8 cellular contexts compared by ENCODE assay signal in genomic region chr19:58451358-58452101, GRCh38. TPM values are rescaled to one million over a fixed set of nuclear protein-coding genes. Genes with fewer than 3 reads are reported as not detected.
DNase-seq lines count a peak whose midpoint lies in the region; ATAC-seq and TF ChIP-seq lines count a peak whose summit lies in the region.

Gene ZNF324B (plus strand): TSS chr19:58451622. CDS start chr19:58453702, 2,080 bp downstream.

- H3K27ac Mint-ChIP-seq in activated T-helper 1 cell treated with anti-CD3 and anti-CD28 coated beads, Interleukin-12 subunit alpha, Interleukin-12 subunit beta, Interleukin-2, Interleukin-4 antibody, amounts not matched to agents 30 ng/mL and 10 ng/mL and 1 ng/mL, durations not matched to agents 14 hours and 24 hours and 36 hours, result peak within 1 kb of the TSS; percentile 48
- H3K27ac Mint-ChIP-seq in naive thymus-derived CD8-positive, alpha-beta T cell, result peak within 1 kb of the TSS; percentile 19 to 93 (median 88)
- H3K27ac Mint-ChIP-seq in stimulated activated naive B cell treated with anti-CD40 and anti-IgM and Interleukin-4, amounts not matched to agents 10 μg/mL and 1 μg/mL and 100 μg/mL, for 72 hours, result peak within 1 kb of the TSS; percentile 86

- peak; percentile 93 to 96 for ATAC-seq in naive thymus-derived CD8-positive, alpha-beta T cell
- ATAC-seq in stimulated activated naive B cell treated with anti-CD40 and anti-IgM and Interleukin-4, amounts not matched to agents 10 μg/mL and 1 μg/mL and 100 μg/mL, for 72 hours (replicated peaks), result peak; percentile 98 to 99

- H3K4me3 Mint-ChIP-seq in activated T-helper 1 cell treated with anti-CD3 and anti-CD28 coated beads, Interleukin-12 subunit alpha, Interleukin-12 subunit beta, Interleukin-2, Interleukin-4 antibody, amounts not matched to agents 30 ng/mL and 10 ng/mL and 1 ng/mL, durations not matched to agents 14 hours and 24 hours and 36 hours, result peak within 1 kb of the TSS; percentile 85
- peak within 1 kb of the TSS; percentile 79 to 93 (median 90) for H3K4me3 Mint-ChIP-seq in naive thymus-derived CD8-positive, alpha-beta T cell
- H3K4me3 Mint-ChIP-seq in stimulated activated naive B cell treated with anti-CD40 and anti-IgM and Interleukin-4, amounts not matched to agents 10 μg/mL and 1 μg/mL and 100 μg/mL, for 72 hours, result peak within 1 kb of the TSS; percentile 90 to 95

- peak within 1 kb of the TSS; percentile 60 for H3K4me3 ChIP-seq in fibroblast of mammary gland (ENCODE audit: control insufficient read depth, low read depth, low read length)

- peaks cover 19% of the 10 kb centered on the region for H3K9me3 Mint-ChIP-seq in activated T-helper 1 cell treated with anti-CD3 and anti-CD28 coated beads, Interleukin-12 subunit alpha, Interleukin-12 subunit beta, Interleukin-2, Interleukin-4 antibody, amounts not matched to agents 30 ng/mL and 10 ng/mL and 1 ng/mL, durations not matched to agents 14 hours and 24 hours and 36 hours
- peaks cover 0 to 10% (median 5%) of the 10 kb centered on the region in 9 donors for H3K9me3 Mint-ChIP-seq in naive thymus-derived CD8-positive, alpha-beta T cell
- peaks cover 7% of the 10 kb centered on the region in 2 donors for H3K9me3 Mint-ChIP-seq in stimulated activated naive B cell treated with anti-CD40 and anti-IgM and Interleukin-4, amounts not matched to agents 10 μg/mL and 1 μg/mL and 100 μg/mL, for 72 hours

- POLR2A ChIA-PET in naive thymus-derived CD8-positive, alpha-beta T cell (lab: Charles Lee), result interaction anchor here (0.9 to 1.7 kb wide), 7 partner anchors 13 to 269 kb away, joined by 3 to 8 read pairs (median 4); partner anchors contain the start of genes TRIM28, ZNF274, ZNF324 and ZNF497

- H3K27me3 Mint-ChIP-seq in activated T-helper 1 cell treated with anti-CD3 and anti-CD28 coated beads, Interleukin-12 subunit alpha, Interleukin-12 subunit beta, Interleukin-2, Interleukin-4 antibody, amounts not matched to agents 30 ng/mL and 10 ng/mL and 1 ng/mL, durations not matched to agents 14 hours and 24 hours and 36 hours (ENCODE audit: insufficient read depth), result peaks cover 7% of the 10 kb centered on the region
- peaks cover 7 to 21% (median 13%) of the 10 kb centered on the region in 5 donors for H3K27me3 Mint-ChIP-seq in naive thymus-derived CD8-positive, alpha-beta T cell
- H3K27me3 Mint-ChIP-seq in stimulated activated naive B cell treated with anti-CD40 and anti-IgM and Interleukin-4, amounts not matched to agents 10 μg/mL and 1 μg/mL and 100 μg/mL, for 72 hours, result peaks cover 12 to 15% of the 10 kb centered on the region in 2 donors

- no peak for TF ChIP-seq CTCF in fibroblast of mammary gland (conservative IDR thresholded peaks at IDR 0.05; ENCODE audit: control insufficient read depth, insufficient read depth, low read depth, low read length)

- intact Hi-C loops in activated T-helper 1 cell treated with anti-CD3 and anti-CD28 coated beads, Interleukin-12 subunit alpha, Interleukin-12 subunit beta, Interleukin-2, Interleukin-4 antibody, amounts not matched to agents 30 ng/mL and 10 ng/mL and 1 ng/mL, durations not matched to agents 14 hours and 24 hours and 36 hours (cut with micrococcal nuclease), result loop anchor here (1.0 to 2.0 kb wide), 12 partner anchors 11 to 173 kb away; partner anchors contain the start of genes ERVK3-1, RPS5, ZBTB45 and ZNF132

- peaks cover 18% of the 10 kb centered on the region for H3K4me1 Mint-ChIP-seq in activated T-helper 1 cell treated with anti-CD3 and anti-CD28 coated beads, Interleukin-12 subunit alpha, Interleukin-12 subunit beta, Interleukin-2, Interleukin-4 antibody, amounts not matched to agents 30 ng/mL and 10 ng/mL and 1 ng/mL, durations not matched to agents 14 hours and 24 hours and 36 hours (ENCODE audit: low read depth)
- H3K4me1 Mint-ChIP-seq in naive thymus-derived CD8-positive, alpha-beta T cell, result peaks cover 17 to 29% (median 21%) of the 10 kb centered on the region in 4 donors
- H3K4me1 Mint-ChIP-seq in stimulated activated naive B cell treated with anti-CD40 and anti-IgM and Interleukin-4, amounts not matched to agents 10 μg/mL and 1 μg/mL and 100 μg/mL, for 72 hours, result peaks cover 23 to 27% of the 10 kb centered on the region in 2 donors

- H3K36me3 Mint-ChIP-seq in activated T-helper 1 cell treated with anti-CD3 and anti-CD28 coated beads, Interleukin-12 subunit alpha, Interleukin-12 subunit beta, Interleukin-2, Interleukin-4 antibody, amounts not matched to agents 30 ng/mL and 10 ng/mL and 1 ng/mL, durations not matched to agents 14 hours and 24 hours and 36 hours (ENCODE audit: low read depth), result peaks cover 8% of the 10 kb centered on the region
- H3K36me3 Mint-ChIP-seq in naive thymus-derived CD8-positive, alpha-beta T cell, result peaks cover 7 to 13% (median 7%) of the 10 kb centered on the region in 3 donors
- peaks cover 28 to 40% of the 10 kb centered on the region in 2 donors for H3K36me3 Mint-ChIP-seq in stimulated activated naive B cell treated with anti-CD40 and anti-IgM and Interleukin-4, amounts not matched to agents 10 μg/mL and 1 μg/mL and 100 μg/mL, for 72 hours

- DNase-seq in EH (ENCODE audit: low read depth) (peak; percentile 95), GOT3 (lab: John Stamatoyannopoulos, UW) (peak; percentile 73), LHCN-M2 (ENCODE audit: low read depth) (peak; percentile 95), RPMI7951 (ENCODE audit: low read depth) (peak; percentile 96), fibroblast of mammary gland (ENCODE audit: low read depth) (peak; percentile 93)
- peak; percentile 95 for DNase-seq in activated T-helper 1 cell treated with anti-CD3 and anti-CD28 coated beads, Interleukin-12 subunit alpha, Interleukin-12 subunit beta, Interleukin-2, Interleukin-4 antibody, amounts not matched to agents 30 ng/mL and 10 ng/mL and 1 ng/mL, durations not matched to agents 14 hours and 24 hours and 36 hours (ENCODE audit: low spot score)
- DNase-seq in naive thymus-derived CD8-positive, alpha-beta T cell, result peak; percentile 93 to 98 (median 96)
- DNase-seq in stimulated activated naive B cell treated with anti-CD40 and anti-IgM and Interleukin-4, amounts not matched to agents 10 μg/mL and 1 μg/mL and 100 μg/mL, for 72 hours, result peak; percentile 94

RNA-seq across cellular contexts. Expression of gene ZNF324B, which starts in this region (rescaled TPM):
- total RNA-seq in LHCN-M2 (2014; rRNA removed), result 7.8 and 8.6 TPM in 2 replicates
- 3.6 TPM for polyA plus RNA-seq in LHCN-M2 (2012)
- total RNA-seq in RPMI7951 (2014; rRNA removed; shearing (Covaris generic)), result 4.1 and 9.3 TPM in 2 replicates
- 14.3 and 15.1 TPM in 2 replicates for total RNA-seq in activated T-helper 1 cell treated with anti-CD3 and anti-CD28 coated beads, Interleukin-12 subunit alpha, Interleukin-12 subunit beta, Interleukin-2, Interleukin-4 antibody, amounts not matched to agents 30 ng/mL and 10 ng/mL and 1 ng/mL, durations not matched to agents 14 hours and 24 hours and 36 hours
- 10 to 100 TPM; 11.4 to 12.9 TPM for total RNA-seq in naive thymus-derived CD8-positive, alpha-beta T cell
- 1 to 10 TPM; 1.4 to 2.6 (median 1.8) TPM for polyA plus RNA-seq in naive thymus-derived CD8-positive, alpha-beta T cell

Comparison
In these comparisons a context has a peak if more than half of its experiments do, and no peak if none do; other contexts are left out.
1. Peak in every context shown above with its lines: DNase-seq, ATAC-seq and H3K4me3 ChIP-seq.